In genomic region chr18:32441536-32441935, GRCh38 we compare ENCODE assay signal across 17 cellular contexts. TPM values are rescaled to one million over a fixed set of nuclear protein-coding genes. Genes with fewer than 3 reads are reported as not detected.
DNase-seq lines count a peak whose midpoint lies in the region; ATAC-seq and TF ChIP-seq lines count a peak whose summit lies in the region.
"Had no signal": no experiment of that assay in that cellular context is flagged by ENCODE, and none has a peak within 500 bp of the region (broad histone marks: within the 10 kb centered on the region; RNA-seq: fewer than 3 reads in every experiment).

No MANE protein-coding gene starts in this region.

- in situ Hi-C loops in astrocyte of the cerebellum (cut with HindIII; ENCODE audit: low sequenced_read_pairs): no loop called here

- no peaks in the 10 kb centered on the region for H3K36me3 Mint-ChIP-seq in endodermal cell (ENCODE audit: low read depth)
- H3K36me3 Mint-ChIP-seq in activated naive CD8-positive, alpha-beta T cell treated with anti-CD3 and anti-CD28 coated beads, Interleukin-2, amount 50 U/mL, for 24 hours (ENCODE audit: low read depth): no peaks in the 10 kb centered on the region
- H3K36me3 Mint-ChIP-seq: IgD-negative memory B cell, WTC11 had no signal

- DNase-seq in astrocyte of the cerebellum (ENCODE audit: low read depth) (peak; percentile 39), endodermal cell (no peak), midbrain (lab: John Stamatoyannopoulos, UW) (peak; percentile 40), BE2C (no peak)
- DNase-seq in activated naive CD8-positive, alpha-beta T cell treated with anti-CD3 and anti-CD28 coated beads, Interleukin-2, amount 50 U/mL, for 24 hours: no peak
- DNase-seq: activated CD8-positive, alpha-beta memory T cell treated with anti-CD3 and anti-CD28 coated beads for 24 hours; amniotic stem cell; effector memory CD8-positive, alpha-beta T cell; NCI-H2107; NCI-H774; occipital lobe; stimulated activated CD4-positive, alpha-beta T cell treated with anti-CD3 and anti-CD28 coated beads, Interleukin-12 subunit alpha, Interleukin-12 subunit beta, amount 100 ng/mL, for 4 hours had no signal

- H3K9ac ChIP-seq in endodermal cell (ENCODE audit: extremely low read depth, low read length, poor library complexity, severe bottlenecking): no peak overlapping the region

- peak overlapping the region; percentile 11 for H3K4me3 ChIP-seq in astrocyte of the cerebellum (ENCODE audit: low read depth, low read length)
- no peak overlapping the region for H3K4me3 ChIP-seq in endodermal cell (ENCODE audit: low read length)
- H3K4me3 ChIP-seq in BE2C (ENCODE audit: low read depth, low read length): no peak overlapping the region

- peaks cover 23% of the 10 kb centered on the region for H3K4me1 Mint-ChIP-seq in endodermal cell
- H3K4me1 Mint-ChIP-seq in activated naive CD8-positive, alpha-beta T cell treated with anti-CD3 and anti-CD28 coated beads, Interleukin-2, amount 50 U/mL, for 24 hours: no peaks in the 10 kb centered on the region
- H3K4me1 Mint-ChIP-seq: IgD-negative memory B cell, WTC11 had no signal

- TF ChIP-seq CTCF in astrocyte of the cerebellum (IDR thresholded peaks at IDR 0.05; ENCODE audit: low read depth, low read length, missing control alignments): no peak
- TF ChIP-seq CTCF in endodermal cell (conservative IDR thresholded peaks at IDR 0.05): no peak
- no peak for TF ChIP-seq CTCF in BE2C (IDR thresholded peaks at IDR 0.05; ENCODE audit: low read depth, low read length)

- H3K4me1 ChIP-seq in endodermal cell (ENCODE audit: control insufficient read depth, insufficient read depth, low read length) (no peaks in the 10 kb centered on the region), BE2C (no peaks in the 10 kb centered on the region)

- H3K9me3 ChIP-seq in endodermal cell (ENCODE audit: control insufficient read depth, low read length) (no peaks in the 10 kb centered on the region), BE2C (no peaks in the 10 kb centered on the region)

- H3K27me3 Mint-ChIP-seq in endodermal cell (ENCODE audit: insufficient read depth): peaks cover 19% of the 10 kb centered on the region
- peaks cover 8% of the 10 kb centered on the region for H3K27me3 Mint-ChIP-seq in activated naive CD8-positive, alpha-beta T cell treated with anti-CD3 and anti-CD28 coated beads, Interleukin-2, amount 50 U/mL, for 24 hours

- H3K27ac ChIP-seq in endodermal cell (ENCODE audit: low read depth, low read length) (peak overlapping the region; percentile 41), temporal lobe (ENCODE audit: low read depth, low read length) (peak overlapping the region; percentile 66)

- H3K27ac Mint-ChIP-seq in endodermal cell: no peak overlapping the region
- H3K27ac Mint-ChIP-seq in activated naive CD8-positive, alpha-beta T cell treated with anti-CD3 and anti-CD28 coated beads, Interleukin-2, amount 50 U/mL, for 24 hours: no peak overlapping the region
- H3K27ac Mint-ChIP-seq: effector memory CD8-positive, alpha-beta T cell; stimulated activated naive CD8-positive, alpha-beta T cell treated with anti-CD3 and anti-CD28 coated beads, Interleukin-15, Interleukin-2, amounts not matched to agents 100 ng/mL and 50 ng/mL, for 24 hours; WTC11 had no signal

- H3K36me3 ChIP-seq in endodermal cell (ENCODE audit: control insufficient read depth, insufficient read depth, low read length): no peaks in the 10 kb centered on the region
- H3K36me3 ChIP-seq in BE2C: no peaks in the 10 kb centered on the region

- H3K27me3 ChIP-seq in endodermal cell (ENCODE audit: control insufficient read depth, insufficient read depth, low read length, poor library complexity, severe bottlenecking): no peaks in the 10 kb centered on the region
- H3K27me3 ChIP-seq in BE2C: no peaks in the 10 kb centered on the region

- no peaks in the 10 kb centered on the region for H3K9me3 Mint-ChIP-seq in endodermal cell
- no peaks in the 10 kb centered on the region for H3K9me3 Mint-ChIP-seq in activated naive CD8-positive, alpha-beta T cell treated with anti-CD3 and anti-CD28 coated beads, Interleukin-2, amount 50 U/mL, for 24 hours
- H3K9me3 Mint-ChIP-seq: IgD-negative memory B cell; stimulated activated naive CD8-positive, alpha-beta T cell treated with anti-CD3 and anti-CD28 coated beads, Interleukin-15, Interleukin-2, amounts not matched to agents 100 ng/mL and 50 ng/mL, for 24 hours; WTC11 had no signal

- H3K4me3 Mint-ChIP-seq in endodermal cell: no peak overlapping the region
- H3K4me3 Mint-ChIP-seq in activated naive CD8-positive, alpha-beta T cell treated with anti-CD3 and anti-CD28 coated beads, Interleukin-2, amount 50 U/mL, for 24 hours: no peak overlapping the region
- H3K4me3 Mint-ChIP-seq: effector memory CD8-positive, alpha-beta T cell; IgD-negative memory B cell; stimulated activated naive CD8-positive, alpha-beta T cell treated with anti-CD3 and anti-CD28 coated beads, Interleukin-15, Interleukin-2, amounts not matched to agents 100 ng/mL and 50 ng/mL, for 24 hours; WTC11 had no signal

- no peak for ATAC-seq in activated naive CD8-positive, alpha-beta T cell treated with anti-CD3 and anti-CD28 coated beads, Interleukin-2, amount 50 U/mL, for 24 hours
- no peak for ATAC-seq in HG03460 (IDR thresholded peaks at IDR 0.05; ENCODE audit: unreplicated experiment)
- ATAC-seq: effector memory CD8-positive, alpha-beta T cell; WTC11 had no signal

- 81 to 92% methylated on average over 6 to 8 of the region's 8 CpGs for WGBS in endodermal cell (ENCODE audit: insufficient coverage in 1 of 2, insufficient read length in 1 of 2), 2 experiments

RNA-seq across cellular contexts. Expression of gene GAREM1, which starts 29.1 kb away (rescaled TPM):
- total RNA-seq in endodermal cell: 1 to 10 TPM; 9.2 to 9.4 TPM
- 4.7 TPM for polyA plus RNA-seq in endodermal cell (2013, experiment 1 of 2)
- 5.0 TPM for polyA plus RNA-seq in endodermal cell (2013, experiment 2 of 2)
- total RNA-seq in temporal lobe: 38.1 TPM
- 0.40 TPM for polyA plus RNA-seq in BE2C (2012; ENCODE audit: insufficient read depth, insufficient read length, low read depth)
- polyA plus RNA-seq: IgD-negative memory B cell had no signal

Comparison
In these comparisons a context has a peak if more than half of its experiments do, and no peak if none do; other contexts are left out.
1. DNase-seq: peak in astrocyte of the cerebellum (single experiment) and midbrain (single experiment); none in endodermal cell (single experiment), activated naive CD8-positive, alpha-beta T cell treated with anti-CD3 and anti-CD28 coated beads, Interleukin-2, amount 50 U/mL, for 24 hours (single experiment) and BE2C (single experiment).